In genomic region chr14:57247283-57247682, GRCh38 we compare ENCODE assay signal across 1 cellular context.
TF ChIP-seq lines count a peak whose summit lies in the region.

No MANE protein-coding gene starts in this region.

TF ChIP-seq in A549, 52 proteins besides CTCF, POLR2A, EP300 and RAD21 (continued from another document):
- no peak for TF ChIP-seq REST (IDR thresholded peaks at IDR 0.05)
- no peak for TF ChIP-seq JUN (IDR thresholded peaks at IDR 0.05)
- TF ChIP-seq CHD4 (IDR thresholded peaks at IDR 0.05; ENCODE audit: borderline replicate concordance): no peak
- no peak for TF ChIP-seq SMC3 (IDR thresholded peaks at IDR 0.05)
- no peak for TF ChIP-seq E2F6 (IDR thresholded peaks at IDR 0.05; ENCODE audit: borderline replicate concordance, low read depth)
